In genomic region chr15:42800731-42801474, GRCh38 we compare ENCODE assay signal across 16 cellular contexts.
DNase-seq lines count a peak whose midpoint lies in the region; TF ChIP-seq lines count a peak whose summit lies in the region.
"Had no signal": no experiment of that assay in that cellular context is flagged by ENCODE, and none has a peak within 500 bp of the region (broad histone marks: within the 10 kb centered on the region; RNA-seq: fewer than 3 reads in every experiment).

No MANE protein-coding gene starts in this region.

- H3K79me2 ChIP-seq in OCI-LY3 (ENCODE audit: low read length) (no peaks in the 10 kb centered on the region), Karpas-422 (ENCODE audit: low read length) (no peaks in the 10 kb centered on the region)

- H3K9me3 ChIP-seq in OCI-LY3 (ENCODE audit: insufficient read depth, low read length): no peaks in the 10 kb centered on the region
- no peaks in the 10 kb centered on the region for H3K9me3 ChIP-seq in Karpas-422 (ENCODE audit: low read length)
- H3K9me3 ChIP-seq: left lung, spleen had no signal

- no peaks in the 10 kb centered on the region for H3K4me1 ChIP-seq in OCI-LY3 (ENCODE audit: low read length)
- H3K4me1 ChIP-seq in Karpas-422 (ENCODE audit: low read length): no peaks in the 10 kb centered on the region
- H3K4me1 ChIP-seq: left lung, spleen had no signal

- TF ChIP-seq CTCF in OCI-LY3 (IDR thresholded peaks at IDR 0.05; ENCODE audit: low read depth, low read length): peak; percentile 23; the same call in 1 of the 2 replicates
- TF ChIP-seq CTCF in epithelial cell of proximal tubule (conservative IDR thresholded peaks at IDR 0.05; ENCODE audit: low read depth, low read length): peak; percentile 37

- H4K20me1 ChIP-seq in OCI-LY3 (ENCODE audit: insufficient read depth, low read length) (no peaks in the 10 kb centered on the region), Karpas-422 (ENCODE audit: insufficient read depth, low read depth, low read length) (no peaks in the 10 kb centered on the region)

- no peak overlapping the region for H3K27ac ChIP-seq in OCI-LY3 (ENCODE audit: low read length)
- no peak overlapping the region for H3K27ac ChIP-seq in Karpas-422 (ENCODE audit: low read length)
- H3K27ac ChIP-seq: C4-2B, left lung, spleen had no signal

- H2AFZ ChIP-seq in OCI-LY3 (ENCODE audit: low read depth, low read length) (no peak overlapping the region), Karpas-422 (ENCODE audit: low read length) (no peak overlapping the region)

- H3K9ac ChIP-seq in OCI-LY3 (ENCODE audit: low read length) (no peak overlapping the region), Karpas-422 (ENCODE audit: low read length) (no peak overlapping the region)

- H3K27me3 ChIP-seq in OCI-LY3 (ENCODE audit: low read depth, low read length): no peaks in the 10 kb centered on the region
- no peaks in the 10 kb centered on the region for H3K27me3 ChIP-seq in Karpas-422 (ENCODE audit: low read length)
- H3K27me3 ChIP-seq: left lung, spleen had no signal

- H3K4me3 ChIP-seq in OCI-LY3 (ENCODE audit: low read length) (no peak overlapping the region), epithelial cell of proximal tubule (ENCODE audit: low read depth, low read length) (no peak overlapping the region), Karpas-422 (ENCODE audit: low read length) (no peak overlapping the region)
- H3K4me3 ChIP-seq: left lung, spleen had no signal

- no peaks in the 10 kb centered on the region for H3K9me2 ChIP-seq in Karpas-422 (replicated peaks; ENCODE audit: insufficient read depth, low read length)

- no peak overlapping the region for H3K4me2 ChIP-seq in OCI-LY3 (ENCODE audit: low read length)
- H3K4me2 ChIP-seq in Karpas-422 (ENCODE audit: low read depth, low read length, poor library complexity, severe bottlenecking): no peak overlapping the region

- DNase-seq in stimulated activated CD4-positive, alpha-beta T cell treated with anti-CD3 and anti-CD28 coated beads, Interleukin-2, amount 100 ng/mL, for 48 hours: peak; percentile 0 to 6
- DNase-seq in stimulated activated CD4-positive, alpha-beta T cell treated with anti-CD3 and anti-CD28 coated beads, Interleukin-4, amount 100 ng/mL, for 24 hours: no peak
- DNase-seq in epithelial cell of proximal tubule (ENCODE audit: low read depth): no peak
- DNase-seq in activated CD8-positive, alpha-beta memory T cell treated with anti-CD3 and anti-CD28 coated beads for 24 hours: no peak
- no peak for DNase-seq in AG08396 (ENCODE audit: low spot score)
- DNase-seq in NCI-H146 (lab: John Stamatoyannopoulos, UW): no peak
- no peak for DNase-seq in Karpas-422
- DNase-seq: activated B cell treated with CpG ODN at 0.5 μM for 24 hours, activated gamma-delta T cell treated with Interleukin-2 at 50 U/mL for 16 hours, foreskin fibroblast, left lung, NCI-H226, SHP77 treated with DMSO at 0.1 percent for 48 hours, spleen had no signal

- H3K36me3 ChIP-seq in OCI-LY3 (replicated peaks; ENCODE audit: low read depth, low read length) (no peaks in the 10 kb centered on the region), Karpas-422 (ENCODE audit: insufficient read depth, low read length) (no peaks in the 10 kb centered on the region)

Comparison
In these comparisons a context has a peak if more than half of its experiments do, and no peak if none do; other contexts are left out.
1. DNase-seq: peak in stimulated activated CD4-positive, alpha-beta T cell treated with anti-CD3 and anti-CD28 coated beads, Interleukin-2, amount 100 ng/mL, for 48 hours (2 of 2); none in stimulated activated CD4-positive, alpha-beta T cell treated with anti-CD3 and anti-CD28 coated beads, Interleukin-4, amount 100 ng/mL, for 24 hours (single experiment), epithelial cell of proximal tubule (single experiment), activated CD8-positive, alpha-beta memory T cell treated with anti-CD3 and anti-CD28 coated beads for 24 hours (single experiment), AG08396 (single experiment), NCI-H146 (single experiment) and Karpas-422 (single experiment).